17 cellular contexts compared by ENCODE assay signal in the genomic region with DNA sequence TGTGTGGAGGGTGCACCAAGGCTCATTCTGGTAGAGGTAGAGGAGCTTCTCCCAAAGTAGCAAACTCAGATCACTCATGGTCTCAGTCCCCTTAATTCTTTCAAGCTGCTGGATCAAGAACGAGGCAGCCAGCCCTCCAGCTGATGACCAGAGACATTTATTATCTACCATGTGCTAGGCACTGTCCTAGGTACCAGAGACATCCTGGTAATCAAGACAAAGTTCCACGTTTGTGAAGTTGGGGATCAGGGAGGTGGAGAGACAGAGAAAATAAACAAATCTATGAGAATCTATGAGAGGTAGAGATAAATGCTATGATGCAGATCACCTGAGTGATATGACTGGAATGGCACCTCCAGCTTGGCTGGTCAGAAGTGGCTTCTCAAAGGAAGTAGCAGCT.
DNase-seq lines count a peak whose midpoint lies in the region; ATAC-seq and TF ChIP-seq lines count a peak whose summit lies in the region.
"Had no signal": no experiment of that assay in that cellular context is flagged by ENCODE, and none has a peak within 500 bp of the region (broad histone marks: within the 10 kb centered on the region; RNA-seq: fewer than 3 reads in every experiment).

No MANE protein-coding gene starts in this region.

- peaks cover 28% of the 10 kb centered on the region for H3K4me1 ChIP-seq in stomach smooth muscle (ENCODE audit: control insufficient read depth, insufficient read depth, low read length)

- no peak for TF ChIP-seq RAD21 in Ishikawa (IDR thresholded peaks at IDR 0.05; ENCODE audit: low read depth)

- peaks cover 6% of the 10 kb centered on the region for H3K36me3 Mint-ChIP-seq in activated naive CD8-positive, alpha-beta T cell treated with anti-CD3 and anti-CD28 coated beads, Interleukin-2, amount 50 U/mL, for 24 hours (ENCODE audit: low read depth)
- H3K36me3 Mint-ChIP-seq in activated naive CD8-positive, alpha-beta T cell treated with anti-CD3 and anti-CD28 coated beads for 36 hours = peaks cover 6% of the 10 kb centered on the region
- no peaks in the 10 kb centered on the region for H3K36me3 Mint-ChIP-seq in natural killer cell
- H3K36me3 Mint-ChIP-seq: CD14-positive monocyte had no signal

- peaks cover 32% of the 10 kb centered on the region for H3K4me1 Mint-ChIP-seq in activated naive CD8-positive, alpha-beta T cell treated with anti-CD3 and anti-CD28 coated beads, Interleukin-2, amount 50 U/mL, for 24 hours
- H3K4me1 Mint-ChIP-seq in activated naive CD8-positive, alpha-beta T cell treated with anti-CD3 and anti-CD28 coated beads for 36 hours = peaks cover 25% of the 10 kb centered on the region
- H3K4me1 Mint-ChIP-seq in natural killer cell = peaks cover 39 to 45% of the 10 kb centered on the region in 2 donors

- no peak for DNase-seq in activated naive CD8-positive, alpha-beta T cell treated with anti-CD3 and anti-CD28 coated beads, Interleukin-2, amount 50 U/mL, for 24 hours
- no peak for DNase-seq in activated naive CD8-positive, alpha-beta T cell treated with anti-CD3 and anti-CD28 coated beads for 36 hours
- DNase-seq in natural killer cell (no peak), putamen (ENCODE audit: low spot score) (no peak), GOT3 (lab: John Stamatoyannopoulos, UW) (no peak)
- DNase-seq: 8988T; CD4-positive, alpha-beta memory T cell; DMS153; DMS79 treated with DMSO at 0.1 percent for 48 hours; GF-D8; GM23248; H9 had no signal

- H3K9ac ChIP-seq in stomach smooth muscle (ENCODE audit: low read length in 2 of 2) = no peak overlapping the region
- H3K9ac ChIP-seq: BLaER1, GM23248 had no signal

- TF ChIP-seq EP300 in Ishikawa (IDR thresholded peaks at IDR 0.05; ENCODE audit: borderline replicate concordance) = no peak

- intact Hi-C loops in natural killer cell (cut with micrococcal nuclease) = no loop called here

- H3K27ac Mint-ChIP-seq in activated naive CD8-positive, alpha-beta T cell treated with anti-CD3 and anti-CD28 coated beads, Interleukin-2, amount 50 U/mL, for 24 hours = peak overlapping the region; percentile 4
- H3K27ac Mint-ChIP-seq in activated naive CD8-positive, alpha-beta T cell treated with anti-CD3 and anti-CD28 coated beads for 36 hours = no peak overlapping the region
- no peak overlapping the region for H3K27ac Mint-ChIP-seq in natural killer cell
- H3K27ac Mint-ChIP-seq: CD14-positive monocyte; CD4-positive, alpha-beta memory T cell had no signal

- no peak for TF ChIP-seq CTCF in natural killer cell (IDR thresholded peaks at IDR 0.05)

- H3K27me3 ChIP-seq in stomach smooth muscle (ENCODE audit: control insufficient read depth in 1 of 2, insufficient read depth in 2 of 2, low read length in 2 of 2) = no peaks in the 10 kb centered on the region
- H3K27me3 ChIP-seq: BLaER1 had no signal

- H3K27ac ChIP-seq in stomach smooth muscle (ENCODE audit: low read length) = peak overlapping the region; percentile 99
- H3K27ac ChIP-seq: BLaER1, GM23248 had no signal

- no peaks in the 10 kb centered on the region for H3K36me3 ChIP-seq in stomach smooth muscle (ENCODE audit: control insufficient read depth in 2 of 2, insufficient read depth in 2 of 2, low read length in 2 of 2)
- H3K36me3 ChIP-seq: BLaER1 had no signal

- H3K4me3 ChIP-seq in stomach smooth muscle (ENCODE audit: low read length in 2 of 2) = no peak overlapping the region
- H3K4me3 ChIP-seq: BLaER1, GM23248 had no signal

- no peak for ATAC-seq in activated naive CD8-positive, alpha-beta T cell treated with anti-CD3 and anti-CD28 coated beads, Interleukin-2, amount 50 U/mL, for 24 hours
- ATAC-seq in natural killer cell (peak in 1 of 3 donors; percentile 73), GM21723 (IDR thresholded peaks at IDR 0.05; ENCODE audit: unreplicated experiment) (no peak)

- no peaks in the 10 kb centered on the region for H3K27me3 Mint-ChIP-seq in activated naive CD8-positive, alpha-beta T cell treated with anti-CD3 and anti-CD28 coated beads, Interleukin-2, amount 50 U/mL, for 24 hours
- H3K27me3 Mint-ChIP-seq in activated naive CD8-positive, alpha-beta T cell treated with anti-CD3 and anti-CD28 coated beads for 36 hours = no peaks in the 10 kb centered on the region
- H3K27me3 Mint-ChIP-seq in natural killer cell (ENCODE audit: low read depth in 2 of 2) = no peaks in the 10 kb centered on the region
- H3K27me3 Mint-ChIP-seq: CD4-positive, alpha-beta memory T cell had no signal

- H3K9me3 Mint-ChIP-seq in activated naive CD8-positive, alpha-beta T cell treated with anti-CD3 and anti-CD28 coated beads, Interleukin-2, amount 50 U/mL, for 24 hours = peaks cover 4% of the 10 kb centered on the region
- no peaks in the 10 kb centered on the region for H3K9me3 Mint-ChIP-seq in activated naive CD8-positive, alpha-beta T cell treated with anti-CD3 and anti-CD28 coated beads for 36 hours
- no peaks in the 10 kb centered on the region for H3K9me3 Mint-ChIP-seq in natural killer cell
- H3K9me3 Mint-ChIP-seq: CD4-positive, alpha-beta memory T cell; H9 had no signal

- no peak overlapping the region for H3K4me3 Mint-ChIP-seq in activated naive CD8-positive, alpha-beta T cell treated with anti-CD3 and anti-CD28 coated beads, Interleukin-2, amount 50 U/mL, for 24 hours
- H3K4me3 Mint-ChIP-seq in activated naive CD8-positive, alpha-beta T cell treated with anti-CD3 and anti-CD28 coated beads for 36 hours = no peak overlapping the region
- H3K4me3 Mint-ChIP-seq in natural killer cell = peak overlapping the region; percentile 2
- H3K4me3 Mint-ChIP-seq: CD14-positive monocyte; CD4-positive, alpha-beta memory T cell; H9 had no signal

- no peaks in the 10 kb centered on the region for H3K9me3 ChIP-seq in stomach smooth muscle (ENCODE audit: control insufficient read depth in 2 of 2, low read length in 2 of 2)
- H3K9me3 ChIP-seq: BLaER1 had no signal

TF ChIP-seq in Ishikawa, 13 proteins besides CTCF, POLR2A, EP300 and RAD21:
- TF ChIP-seq FOXM1 (IDR thresholded peaks at IDR 0.05; ENCODE audit: borderline replicate concordance, low read depth) = no peak
- TF ChIP-seq NFIC (IDR thresholded peaks at IDR 0.05) = no peak
- no peak for TF ChIP-seq CEBPB (IDR thresholded peaks at IDR 0.05)
- TF ChIP-seq, protein P1, sequence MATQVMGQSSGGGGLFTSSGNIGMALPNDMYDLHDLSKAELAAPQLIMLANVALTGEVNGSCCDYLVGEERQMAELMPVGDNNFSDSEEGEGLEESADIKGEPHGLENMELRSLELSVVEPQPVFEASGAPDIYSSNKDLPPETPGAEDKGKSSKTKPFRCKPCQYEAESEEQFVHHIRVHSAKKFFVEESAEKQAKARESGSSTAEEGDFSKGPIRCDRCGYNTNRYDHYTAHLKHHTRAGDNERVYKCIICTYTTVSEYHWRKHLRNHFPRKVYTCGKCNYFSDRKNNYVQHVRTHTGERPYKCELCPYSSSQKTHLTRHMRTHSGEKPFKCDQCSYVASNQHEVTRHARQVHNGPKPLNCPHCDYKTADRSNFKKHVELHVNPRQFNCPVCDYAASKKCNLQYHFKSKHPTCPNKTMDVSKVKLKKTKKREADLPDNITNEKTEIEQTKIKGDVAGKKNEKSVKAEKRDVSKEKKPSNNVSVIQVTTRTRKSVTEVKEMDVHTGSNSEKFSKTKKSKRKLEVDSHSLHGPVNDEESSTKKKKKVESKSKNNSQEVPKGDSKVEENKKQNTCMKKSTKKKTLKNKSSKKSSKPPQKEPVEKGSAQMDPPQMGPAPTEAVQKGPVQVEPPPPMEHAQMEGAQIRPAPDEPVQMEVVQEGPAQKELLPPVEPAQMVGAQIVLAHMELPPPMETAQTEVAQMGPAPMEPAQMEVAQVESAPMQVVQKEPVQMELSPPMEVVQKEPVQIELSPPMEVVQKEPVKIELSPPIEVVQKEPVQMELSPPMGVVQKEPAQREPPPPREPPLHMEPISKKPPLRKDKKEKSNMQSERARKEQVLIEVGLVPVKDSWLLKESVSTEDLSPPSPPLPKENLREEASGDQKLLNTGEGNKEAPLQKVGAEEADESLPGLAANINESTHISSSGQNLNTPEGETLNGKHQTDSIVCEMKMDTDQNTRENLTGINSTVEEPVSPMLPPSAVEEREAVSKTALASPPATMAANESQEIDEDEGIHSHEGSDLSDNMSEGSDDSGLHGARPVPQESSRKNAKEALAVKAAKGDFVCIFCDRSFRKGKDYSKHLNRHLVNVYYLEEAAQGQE (IDR thresholded peaks at IDR 0.05; ENCODE audit: low read depth) = peak; percentile 46; the same call in 1 of the 2 replicates
- TF ChIP-seq TAF1 (IDR thresholded peaks at IDR 0.05; ENCODE audit: low read depth) = no peak
